10 cellular contexts compared by ENCODE assay signal in genomic region chr19:3357731-3358391, GRCh38. TPM values are rescaled to one million over a fixed set of nuclear protein-coding genes. Genes with fewer than 3 reads are reported as not detected.
DNase-seq lines count a peak whose midpoint lies in the region; ATAC-seq and TF ChIP-seq lines count a peak whose summit lies in the region.
"Had no signal": no experiment of that assay in that cellular context is flagged by ENCODE, and none has a peak within 500 bp of the region (broad histone marks: within the 10 kb centered on the region; RNA-seq: fewer than 3 reads in every experiment).

No MANE protein-coding gene starts in this region.

- H3K9ac ChIP-seq in neural progenitor cell, result no peak overlapping the region

- peaks cover 44% of the 10 kb centered on the region for H4K20me1 ChIP-seq in neural progenitor cell (ENCODE audit: low read depth)

- POLR2A ChIA-PET in A673 (lab: Charles Lee; ENCODE audit: low non-redundant PET), result no interaction called here

- no peak for TF ChIP-seq CTCF in A673 (conservative IDR thresholded peaks at IDR 0.05; ENCODE audit: low read depth, low read length)
- no peak for TF ChIP-seq CTCF in breast epithelium (IDR thresholded peaks at IDR 0.05)
- no peak for TF ChIP-seq CTCF in neural progenitor cell (IDR thresholded peaks at IDR 0.05)

- H3K27me3 Mint-ChIP-seq in neural progenitor cell (ENCODE audit: insufficient read depth, low read depth), result peaks cover 60% of the 10 kb centered on the region

- H2AFZ ChIP-seq in neural progenitor cell (replicated peaks), result no peak overlapping the region

- no peaks in the 10 kb centered on the region for H3K27me3 ChIP-seq in A673 (replicated peaks; ENCODE audit: insufficient read depth, low read depth, low read length, poor library complexity)
- no peaks in the 10 kb centered on the region for H3K27me3 ChIP-seq in breast epithelium
- peaks cover 98% of the 10 kb centered on the region for H3K27me3 ChIP-seq in neural progenitor cell

- H3K4me1 ChIP-seq in A673 (ENCODE audit: insufficient read depth, low read length, poor library complexity, severe bottlenecking) (peaks cover 20% of the 10 kb centered on the region), breast epithelium (peaks cover 5 to 8% of the 10 kb centered on the region in 2 donors), neural progenitor cell (peaks cover 13% of the 10 kb centered on the region)

- H3K27ac Mint-ChIP-seq in neural progenitor cell, result no peak overlapping the region

- DNase-seq in A673 (ENCODE audit: low spot score) (no peak), breast epithelium (ENCODE audit: low spot score in 2 of 2) (no peak), neural progenitor cell (ENCODE audit: low spot score) (peak; percentile 68), activated gamma-delta T cell (lab: John Stamatoyannopoulos, UW) (no peak), NCI-H1105 (lab: John Stamatoyannopoulos, UW) (no peak), left colon (no peak)
- DNase-seq in Jurkat, Clone E6-1 (ENCODE audit: low read depth, low spot score), result no peak
- DNase-seq: NCI-H510A treated with DMSO at 0.1 percent for 48 hours had no signal

- TF ChIP-seq POLR2A in breast epithelium (IDR thresholded peaks at IDR 0.05), result no peak

- BruUV-seq in A673 (replicated peaks; lab: Mats Ljungman, UMichigan), result no TSS peak

- no peaks in the 10 kb centered on the region for H3K36me3 ChIP-seq in A673 (ENCODE audit: insufficient read depth, low read length, poor library complexity, severe bottlenecking)
- no peaks in the 10 kb centered on the region for H3K36me3 ChIP-seq in breast epithelium
- no peaks in the 10 kb centered on the region for H3K36me3 ChIP-seq in neural progenitor cell

- peaks cover 28% of the 10 kb centered on the region for H3F3A ChIP-seq in neural progenitor cell (ENCODE audit: low read depth)

- intact Hi-C loops in A673 (cut with micrococcal nuclease; ENCODE audit: unreplicated experiment) (no loop called here), breast epithelium (cut with DNase I; ENCODE audit: low total_unique reads) (no loop called here), left colon (cut with DNase I, micrococcal nuclease) (no loop called here)

- no peaks in the 10 kb centered on the region for H3K9me3 ChIP-seq in A673 (ENCODE audit: low read depth, low read length, poor library complexity, severe bottlenecking)
- peaks cover 0 to 7% of the 10 kb centered on the region in 2 donors for H3K9me3 ChIP-seq in breast epithelium
- no peaks in the 10 kb centered on the region for H3K9me3 ChIP-seq in neural progenitor cell (ENCODE audit: low read depth)

- peak overlapping the region; percentile 86 for H3K4me3 Mint-ChIP-seq in neural progenitor cell

- H3K79me2 ChIP-seq in neural progenitor cell (ENCODE audit: low read depth), result no peaks in the 10 kb centered on the region

- no peak overlapping the region for H3K27ac ChIP-seq in A673 (ENCODE audit: low read depth, low read length, poor library complexity, severe bottlenecking)
- H3K27ac ChIP-seq in breast epithelium, result peak overlapping the region; percentile 74 to 99
- H3K27ac ChIP-seq in neural progenitor cell, result no peak overlapping the region

- CTCF ChIA-PET in A673 (lab: Charles Lee), result interaction anchor here (1.0 kb wide), 1 partner anchor 72 kb away, joined by 3 read pairs; no protein-coding TSS in a partner anchor

- no peaks in the 10 kb centered on the region for H3K36me3 Mint-ChIP-seq in neural progenitor cell

- peaks cover 15% of the 10 kb centered on the region for H3K4me1 Mint-ChIP-seq in neural progenitor cell

- ATAC-seq in HG02938 (IDR thresholded peaks at IDR 0.05; ENCODE audit: unreplicated experiment), result no peak
- no peak for ATAC-seq in left colon

- H3K4me3 ChIP-seq in A673 (ENCODE audit: low read depth, low read length, poor library complexity, severe bottlenecking) (peak overlapping the region; percentile 92), breast epithelium (peak overlapping the region; percentile 94 to 100 (median 99)), neural progenitor cell (peak overlapping the region; percentile 40)
- H3K4me3 ChIP-seq in Jurkat, Clone E6-1 (ENCODE audit: low read length), result peak overlapping the region; percentile 27

- H3K9me3 Mint-ChIP-seq in neural progenitor cell, result peaks cover 5% of the 10 kb centered on the region
- H3K9me3 Mint-ChIP-seq: activated naive CD4-positive, alpha-beta T cell treated with anti-CD3 and anti-CD28 coated beads, Interleukin-2, amount 50 U/mL, for 72 hours had no signal

- peak overlapping the region; percentile 80 for H3K4me2 ChIP-seq in neural progenitor cell

RNA-seq across cellular contexts. Expression of gene NFIC, which starts 8.5 kb away (rescaled TPM):
- total RNA-seq in A673 (2021), result 112 and 122 TPM in 2 replicates
- polyA plus RNA-seq in Jurkat, Clone E6-1 (2012; ENCODE audit: insufficient read depth, insufficient read length), result 5.2 TPM
- 10 to 100 TPM; 48.9 to 97.8 (median 73.1) TPM for total RNA-seq in breast epithelium
- 1.1 and 1.3 TPM in 2 replicates for total RNA-seq in neural progenitor cell (ENCODE audit: low replicate concordance)
- 10 to 100 TPM; 52.4 to 57.8 TPM for total RNA-seq in left colon

Comparison
In these comparisons a context has a peak if more than half of its experiments do, and no peak if none do; other contexts are left out.
1. H3K27ac ChIP-seq: peak in breast epithelium (2 of 2); none in A673 (single experiment) and neural progenitor cell (single experiment).
2. H3K4me3 ChIP-seq: peak in every context shown above with its lines; median percentile 99 in breast epithelium; 92 in A673; 40 in neural progenitor cell; 27 in Jurkat, Clone E6-1.
3. RNA of gene NFIC, which starts 8.5 kb away (total RNA-seq): 112 to 122 TPM in A673, 48.9 to 97.8 TPM in breast epithelium and 52.4 to 57.8 TPM in left colon; 1.1 to 1.3 TPM in neural progenitor cell; every median in the first group is over 10 times any median in the second.